In the genomic region with DNA sequence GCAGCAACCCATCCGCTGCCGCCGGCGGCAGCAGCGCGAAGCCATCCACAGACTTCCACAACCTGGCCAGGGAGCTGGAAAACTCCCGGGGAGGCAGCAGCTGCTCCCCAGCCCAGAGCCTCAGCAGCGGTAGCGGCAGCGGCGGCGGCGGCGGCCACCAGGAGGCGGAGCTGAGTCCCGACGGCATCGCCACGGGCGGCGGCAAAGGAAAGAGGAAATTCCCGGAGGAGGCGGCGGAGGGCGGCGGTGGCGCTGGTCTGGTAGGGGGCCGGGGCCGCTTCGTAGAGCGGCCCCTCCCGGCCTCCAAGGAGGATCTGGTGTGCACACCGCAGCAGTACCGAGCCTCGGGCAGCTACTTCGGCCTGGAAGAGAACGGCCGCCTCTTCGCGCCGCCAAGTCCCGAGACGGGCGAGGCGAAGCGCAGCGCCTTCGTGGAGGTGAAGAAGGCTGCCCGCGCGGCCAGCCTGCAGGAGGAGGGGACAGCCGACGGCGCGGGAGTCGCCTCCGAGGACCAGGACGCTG, we compare ENCODE assay signal across 8 cellular contexts. TPM values are rescaled to one million over a fixed set of nuclear protein-coding genes. Genes with fewer than 3 reads are reported as not detected.
DNase-seq lines count a peak whose midpoint lies in the region; ATAC-seq and TF ChIP-seq lines count a peak whose summit lies in the region.

No MANE protein-coding gene starts in this region.

- H3K79me2 ChIP-seq in trophoblast cell (ENCODE audit: control insufficient read depth, insufficient read depth, low read length, poor library complexity), result no peaks in the 10 kb centered on the region

- intact Hi-C loops in Right ventricle myocardium superior (cut with DNase I) (loop anchor here (10.0 kb wide), 1 partner anchor 1247 kb away; no protein-coding TSS in a partner anchor), upper lobe of right lung (cut with DNase I) (no loop called here)

- H3K9me3 ChIP-seq in BLaER1 treated with 17β-estradiol and CSF1 and Interleukin-3, amounts not matched to agents 10 nM and 100 nM (replicated peaks in 1 of 11), result peaks cover 0 to 8% (median 0%) of the 10 kb centered on the region in 11 experiments; a peak in 2 of 22 replicates
- no peaks in the 10 kb centered on the region; the same call in 1 of the 2 replicates for H3K9me3 ChIP-seq in SJSA1 (replicated peaks)
- peaks cover 8% of the 10 kb centered on the region for H3K9me3 ChIP-seq in trophoblast cell (ENCODE audit: insufficient read depth, low read depth, low read length)
- no peaks in the 10 kb centered on the region for H3K9me3 ChIP-seq in upper lobe of right lung

- no peak overlapping the region for H3K14ac ChIP-seq in trophoblast cell (ENCODE audit: low read length)

- H3K23ac ChIP-seq in trophoblast cell (ENCODE audit: low read length), result no peak overlapping the region

- no peaks in the 10 kb centered on the region for H3K79me1 ChIP-seq in trophoblast cell (ENCODE audit: low read length)

- H4K12ac ChIP-seq in trophoblast cell (ENCODE audit: low read depth, low read length), result no peak overlapping the region

- H2AFZ ChIP-seq in trophoblast cell (ENCODE audit: insufficient read depth, low read length, poor library complexity), result peak overlapping the region; percentile 71

- no peak overlapping the region for H4K91ac ChIP-seq in trophoblast cell (ENCODE audit: low read depth, low read length)

- peak; percentile 83 for TF ChIP-seq CTCF in upper lobe of right lung (IDR thresholded peaks at IDR 0.05)

- no peak overlapping the region for H2BK120ac ChIP-seq in trophoblast cell (ENCODE audit: insufficient read depth, low read length, poor library complexity)

- H3K4ac ChIP-seq in trophoblast cell (ENCODE audit: low read depth, low read length), result no peak overlapping the region

- no CpG with 5 or more reads among the region's 58 CpGs for WGBS in trophoblast cell (ENCODE audit: extremely low coverage, insufficient coverage, insufficient read length)

- H2AK5ac ChIP-seq in trophoblast cell (ENCODE audit: low read length), result no peak overlapping the region

- H3K27me3 ChIP-seq in BLaER1 treated with 17β-estradiol and CSF1 and Interleukin-3, amounts not matched to agents 10 nM and 100 nM, result peaks cover 17 to 43% (median 37%) of the 10 kb centered on the region in 11 experiments; a peak in 21 of 22 replicates
- H3K27me3 ChIP-seq in SJSA1 (replicated peaks) (no peaks in the 10 kb centered on the region), trophoblast cell (ENCODE audit: insufficient read depth, low read length) (peaks cover 62% of the 10 kb centered on the region), upper lobe of right lung (peaks cover 67% of the 10 kb centered on the region)

- peak overlapping the region; percentile 83 to 98 (median 92) for H3K4me2 ChIP-seq in BLaER1 treated with 17β-estradiol and CSF1 and Interleukin-3, amounts not matched to agents 10 nM and 100 nM
- peak overlapping the region; percentile 73 for H3K4me2 ChIP-seq in trophoblast cell (ENCODE audit: low read length)

- H3K4me1 ChIP-seq in BLaER1 treated with 17β-estradiol and CSF1 and Interleukin-3, amounts not matched to agents 10 nM and 100 nM, result peaks cover 31 to 60% (median 42%) of the 10 kb centered on the region in 10 experiments
- H3K4me1 ChIP-seq in SJSA1 (replicated peaks) (peaks cover 29% of the 10 kb centered on the region), trophoblast cell (ENCODE audit: control insufficient read depth in 1 of 2, insufficient read depth in 2 of 2, low read length in 2 of 2) (peaks cover 12 to 21% of the 10 kb centered on the region in 2 experiments), upper lobe of right lung (peaks cover 9% of the 10 kb centered on the region)

- H3K18ac ChIP-seq in trophoblast cell (ENCODE audit: low read length), result no peak overlapping the region

- H3K36me3 ChIP-seq in BLaER1 treated with 17β-estradiol and CSF1 and Interleukin-3, amounts not matched to agents 10 nM and 100 nM, result peaks cover 0 to 5% (median 0%) of the 10 kb centered on the region in 11 experiments; a peak in 1 of 22 replicates
- H3K36me3 ChIP-seq in SJSA1 (peaks cover 7% of the 10 kb centered on the region), trophoblast cell (ENCODE audit: control insufficient read depth in 1 of 2, insufficient read depth in 2 of 2, low read length in 2 of 2) (no peaks in the 10 kb centered on the region), upper lobe of right lung (no peaks in the 10 kb centered on the region)

- ATAC-seq in GM19372 (IDR thresholded peaks at IDR 0.05; ENCODE audit: low read depth, unreplicated experiment), result peak; percentile 66
- ATAC-seq in HG03457 (IDR thresholded peaks at IDR 0.05; ENCODE audit: unreplicated experiment), result peak; percentile 63
- peak; percentile 89 for ATAC-seq in Right ventricle myocardium superior (ENCODE audit: poor library complexity)
- ATAC-seq in upper lobe of right lung, result peak; percentile 93

- H3K27ac ChIP-seq in BLaER1 treated with 17β-estradiol and CSF1 and Interleukin-3, amounts not matched to agents 10 nM and 100 nM, result peak overlapping the region; percentile 81 to 91 (median 88)
- H3K27ac ChIP-seq in SJSA1, result peak overlapping the region; percentile 77
- no peak overlapping the region for H3K27ac ChIP-seq in trophoblast cell (ENCODE audit: low read depth, low read length)
- H3K27ac ChIP-seq in upper lobe of right lung, result peak overlapping the region; percentile 53

- peak; percentile 92 to 96 for DNase-seq in SJSA1 (ENCODE audit: low read depth in 1 of 2, low spot score in 2 of 2)
- peak; percentile 81 for DNase-seq in activated naive CD4-positive, alpha-beta T cell treated with anti-CD3 and anti-CD28 coated beads, Interleukin-2, amount 50 U/mL, for 16 hours
- peak; percentile 93 for DNase-seq in Right ventricle myocardium superior
- DNase-seq in trophoblast cell, result peak; percentile 55 to 83
- peak; percentile 92 for DNase-seq in upper lobe of right lung

- peak overlapping the region; percentile 66 to 81 (median 72) for H3K4me3 ChIP-seq in BLaER1 treated with 17β-estradiol and CSF1 and Interleukin-3, amounts not matched to agents 10 nM and 100 nM
- H3K4me3 ChIP-seq in SJSA1, result peak overlapping the region; percentile 89
- peak overlapping the region; percentile 57 for H3K4me3 ChIP-seq in trophoblast cell (ENCODE audit: low read depth, low read length)
- peak overlapping the region; percentile 60 for H3K4me3 ChIP-seq in upper lobe of right lung

- peak overlapping the region; percentile 82 to 90 (median 86) for H3K9ac ChIP-seq in BLaER1 treated with 17β-estradiol and CSF1 and Interleukin-3, amounts not matched to agents 10 nM and 100 nM
- no peak overlapping the region for H3K9ac ChIP-seq in trophoblast cell (ENCODE audit: low read length)

- no peak overlapping the region for H2BK12ac ChIP-seq in trophoblast cell (ENCODE audit: low read length)

- no peak overlapping the region for H2BK5ac ChIP-seq in trophoblast cell (ENCODE audit: low read depth, low read length, poor library complexity)

- peaks cover 0 to 33% (median 6%) of the 10 kb centered on the region in 11 experiments; a peak in 11 of 22 replicates for H4K20me1 ChIP-seq in BLaER1 treated with 17β-estradiol and CSF1 and Interleukin-3, amounts not matched to agents 10 nM and 100 nM

- no peak overlapping the region for H4K8ac ChIP-seq in trophoblast cell (ENCODE audit: low read depth, low read length)

RNA-seq across cellular contexts. Expression of a gene that starts 4.9 kb away (rescaled TPM):
- total RNA-seq in SJSA1 (2014; rRNA removed; shearing (Covaris generic)), result 5.2 and 8.5 TPM in 2 replicates
- 0.73 TPM for total RNA-seq in Right ventricle myocardium superior
- polyA plus RNA-seq in trophoblast cell (2013), result 0.03 and 0.10 TPM in 2 replicates
- total RNA-seq in upper lobe of right lung, result 1.7 TPM
